Comparison of ENCODE assay signal across 1 cellular context in genomic region chr16:3099732-3100499, GRCh38.
TF ChIP-seq lines count a peak whose summit lies in the region.

No MANE protein-coding gene starts in this region.

TF ChIP-seq in SK-N-SH treated with all-trans-retinoic acid at 6 μM for 48 hours, 23 proteins besides CTCF, POLR2A, EP300 and RAD21 (continued from another document):
- TF ChIP-seq PATZ1 (CRISPR knock-in tag; IDR thresholded peaks at IDR 0.05; ENCODE audit: borderline replicate concordance) (no peak), OSR1 (CRISPR knock-in tag; IDR thresholded peaks at IDR 0.05) (no peak), GLIS3 (CRISPR knock-in tag; IDR thresholded peaks at IDR 0.05) (no peak), TOX (CRISPR knock-in tag; IDR thresholded peaks at IDR 0.05; ENCODE audit: borderline replicate concordance) (no peak), ZFP30 (CRISPR knock-in tag; IDR thresholded peaks at IDR 0.05) (no peak)
